8 cellular contexts compared by ENCODE assay signal in the genomic region with DNA sequence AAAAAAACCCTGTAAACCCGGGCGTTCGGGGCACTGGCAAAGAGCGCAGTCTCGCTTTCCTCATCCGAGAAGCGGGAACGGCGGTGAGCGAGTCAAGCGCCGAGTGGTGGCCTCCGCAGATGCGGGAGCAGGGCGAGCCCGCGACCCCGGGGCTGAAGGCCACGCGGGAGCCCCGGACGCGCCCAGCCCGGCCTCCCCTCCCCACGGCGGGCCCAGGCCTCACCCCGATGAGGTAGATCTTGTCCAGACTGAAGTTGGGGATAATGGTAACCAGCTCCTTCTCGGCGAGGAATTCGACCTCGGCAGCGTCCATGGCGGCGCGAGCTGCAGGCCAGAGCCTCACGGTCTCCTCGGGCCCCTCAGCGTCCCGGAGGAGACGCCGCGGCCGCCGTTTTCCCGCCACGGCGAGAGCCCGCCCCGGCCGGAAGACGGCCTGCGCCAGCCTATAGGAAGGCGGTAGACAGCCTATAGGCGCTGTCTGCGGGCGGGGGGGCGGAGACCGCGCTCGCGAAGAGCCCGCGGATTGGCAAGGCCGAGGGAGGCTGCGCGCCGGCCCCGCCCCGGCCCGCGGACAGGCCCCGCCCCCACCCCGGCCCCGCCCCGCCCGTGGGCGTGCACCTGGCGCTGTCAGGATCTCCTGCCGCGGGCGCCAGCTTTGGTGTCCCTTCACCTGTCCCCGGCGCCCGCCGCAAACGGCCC. TPM values are rescaled to one million over a fixed set of nuclear protein-coding genes. Genes with fewer than 3 reads are reported as not detected.
A peak's percentile ranks its signal among the peaks of the same experiment; 100 is the strongest.
DNase-seq lines count a peak whose midpoint lies in the region; ATAC-seq, FAIRE-seq and TF ChIP-seq lines count a peak whose summit lies in the region.

A gene (minus strand): TSS at position 369 of the 699 bp plus-strand sequence. CDS start 56 bp downstream, at position 313.

- peak; percentile 83 for ATAC-seq in GM18861 (IDR thresholded peaks at IDR 0.05; ENCODE audit: unreplicated experiment)
- peak; percentile 91 for ATAC-seq in HG03095 (IDR thresholded peaks at IDR 0.05; ENCODE audit: unreplicated experiment)

- DNase-seq in A673 (ENCODE audit: low spot score) (peak; percentile 96), NCI-H2227 treated with DMSO at 0.1 percent for 48 hours (lab: John Stamatoyannopoulos, UW) (peak; percentile 74), bronchial epithelial cell (ENCODE audit: low read depth) (peak; percentile 71), immature natural killer cell (peak; percentile 84 to 90 (median 89)), smooth muscle cell of the brain vasculature (ENCODE audit: low read depth, low spot score) (peak; percentile 59)

- CTCF ChIA-PET in A673 (lab: Charles Lee), result interaction anchor here (0.6 kb wide), 1 partner anchor 79 kb away, joined by 3 read pairs; no protein-coding TSS in a partner anchor

- intact Hi-C loops in A673 (cut with micrococcal nuclease; ENCODE audit: unreplicated experiment), result no loop called here

- POLR2A ChIA-PET in A673 (lab: Charles Lee; ENCODE audit: low non-redundant PET), result no interaction called here

- H3K4me1 ChIP-seq in A673 (ENCODE audit: insufficient read depth, low read length, poor library complexity, severe bottlenecking), result no peaks in the 10 kb centered on the region

- H3K36me3 ChIP-seq in A673 (ENCODE audit: insufficient read depth, low read length, poor library complexity, severe bottlenecking) (peaks cover 17% of the 10 kb centered on the region), bronchial epithelial cell (ENCODE audit: control insufficient read depth, insufficient read depth, low read length) (no peaks in the 10 kb centered on the region)

- H3K9me3 Mint-ChIP-seq in immature natural killer cell, result no peaks in the 10 kb centered on the region

- peaks cover 0 to 5% of the 10 kb centered on the region in 2 donors for H3K4me1 Mint-ChIP-seq in immature natural killer cell

- H3K4me3 ChIP-seq in A673 (ENCODE audit: low read depth, low read length, poor library complexity, severe bottlenecking), result peak within 1 kb of the TSS; percentile 91
- H3K4me3 ChIP-seq in WI38 (ENCODE audit: low read depth, low read length), result peak within 1 kb of the TSS; percentile 77
- peak within 1 kb of the TSS; percentile 66 for H3K4me3 ChIP-seq in bronchial epithelial cell (ENCODE audit: low read depth, low read length)

- no peak for FAIRE-seq in bronchial epithelial cell (lab: Jason Lieb, UNC)

- TF ChIP-seq CTCF in A673 (conservative IDR thresholded peaks at IDR 0.05; ENCODE audit: low read depth, low read length) (no peak), WI38 (IDR thresholded peaks at IDR 0.05; ENCODE audit: low read depth, low read length) (no peak), bronchial epithelial cell (IDR thresholded peaks at IDR 0.05; ENCODE audit: insufficient read depth, low read length, severe bottlenecking) (no peak)

- H3K9me3 ChIP-seq in A673 (ENCODE audit: low read depth, low read length, poor library complexity, severe bottlenecking), result no peaks in the 10 kb centered on the region

- H3K27me3 Mint-ChIP-seq in immature natural killer cell (ENCODE audit: low read depth in 3 of 3), result peaks cover 0 to 11% (median 4%) of the 10 kb centered on the region in 3 donors

- H3K36me3 Mint-ChIP-seq in immature natural killer cell, result no peaks in the 10 kb centered on the region

- no peaks in the 10 kb centered on the region for H3K27me3 ChIP-seq in A673 (replicated peaks; ENCODE audit: insufficient read depth, low read depth, low read length, poor library complexity)
- H3K27me3 ChIP-seq in bronchial epithelial cell (ENCODE audit: control insufficient read depth, insufficient read depth, low read length), result no peaks in the 10 kb centered on the region

- H3K4me3 Mint-ChIP-seq in immature natural killer cell, result peak within 1 kb of the TSS; percentile 61 to 79 (median 74)

- H3K27ac Mint-ChIP-seq in immature natural killer cell, result no peak within 1 kb of the TSS

- H3K27ac ChIP-seq in A673 (ENCODE audit: low read depth, low read length, poor library complexity, severe bottlenecking), result peak within 1 kb of the TSS; percentile 86

- BruUV-seq in A673 (replicated peaks; lab: Mats Ljungman, UMichigan), result no TSS peak

RNA-seq across cellular contexts. Expression of the gene that starts here (rescaled TPM):
- total RNA-seq in A673 (2021), result 70.5 and 71.9 TPM in 2 replicates
- total RNA-seq in bronchial epithelial cell, result 0.26 and 2.0 TPM in 2 replicates
- 1 to 10 TPM in 2 of 3 donors, not detected in 1; 2.0 to 2.1 TPM for polyA plus RNA-seq in immature natural killer cell

Comparison
In these comparisons a context has a peak if more than half of its experiments do, and no peak if none do; other contexts are left out.
1. Peak in every context shown above with its lines: DNase-seq, ATAC-seq, H3K4me3 ChIP-seq and H3K27ac ChIP-seq.
2. RNA of the gene that starts here (total RNA-seq): 70.5 to 71.9 TPM in A673; 0.26 to 2.0 TPM in bronchial epithelial cell; every median in the first group is over 10 times any median in the second.